ENCODE assay signal across 16 cellular contexts in genomic region chr13:114285166-114285808, GRCh38. TPM values are rescaled to one million over a fixed set of nuclear protein-coding genes. Genes with fewer than 3 reads are reported as not detected.
DNase-seq lines count a peak whose midpoint lies in the region; ATAC-seq, FAIRE-seq and TF ChIP-seq lines count a peak whose summit lies in the region.
"Had no signal": no experiment of that assay in that cellular context is flagged by ENCODE, and none has a peak within 500 bp of the region (broad histone marks: within the 10 kb centered on the region; RNA-seq: fewer than 3 reads in every experiment).

No MANE protein-coding gene starts in this region.

- H4K20me1 ChIP-seq in neural progenitor cell (ENCODE audit: low read depth) = peaks cover 29% of the 10 kb centered on the region

- H3K9me3 Mint-ChIP-seq in IgD-negative memory B cell = no peaks in the 10 kb centered on the region
- no peaks in the 10 kb centered on the region for H3K9me3 Mint-ChIP-seq in neural progenitor cell

- H3K4me1 ChIP-seq in neural progenitor cell = peaks cover 10% of the 10 kb centered on the region

- no peak overlapping the region for H3K27ac ChIP-seq in neural progenitor cell
- H3K27ac ChIP-seq: BLaER1, cardiac muscle cell, Peyer's patch, suprapubic skin had no signal

- peaks cover 62% of the 10 kb centered on the region for H3K79me2 ChIP-seq in neural progenitor cell (ENCODE audit: low read depth)

- H3K27me3 Mint-ChIP-seq in IgD-negative memory B cell = no peaks in the 10 kb centered on the region
- peaks cover 6% of the 10 kb centered on the region for H3K27me3 Mint-ChIP-seq in neural progenitor cell (ENCODE audit: insufficient read depth, low read depth)

- H3K36me3 Mint-ChIP-seq in IgD-negative memory B cell = peaks cover 21% of the 10 kb centered on the region
- H3K36me3 Mint-ChIP-seq in neural progenitor cell = peaks cover 31% of the 10 kb centered on the region

- in situ Hi-C loops in Caki2 (cut with HindIII; ENCODE audit: low pct_unique_long_range_greater_than_20kb, low sequenced_read_pairs) = no loop called here

- peaks cover 14% of the 10 kb centered on the region for H3K36me3 ChIP-seq in bronchial epithelial cell (ENCODE audit: control insufficient read depth, insufficient read depth, low read length)
- no peaks in the 10 kb centered on the region for H3K36me3 ChIP-seq in neural progenitor cell

- no peak overlapping the region for H3K9ac ChIP-seq in neural progenitor cell
- H3K9ac ChIP-seq: BLaER1 had no signal

- H3K4me2 ChIP-seq in neural progenitor cell = no peak overlapping the region
- H3K4me2 ChIP-seq: BLaER1 had no signal

- peaks cover 33% of the 10 kb centered on the region for H3F3A ChIP-seq in neural progenitor cell (ENCODE audit: low read depth)

- no peak overlapping the region for H3K4me3 ChIP-seq in bronchial epithelial cell (ENCODE audit: low read depth, low read length)
- H3K4me3 ChIP-seq in neural progenitor cell = no peak overlapping the region
- H3K4me3 ChIP-seq: BLaER1, cardiac muscle cell, Peyer's patch, suprapubic skin had no signal

- no peaks in the 10 kb centered on the region for H3K9me3 ChIP-seq in neural progenitor cell (ENCODE audit: low read depth)
- H3K9me3 ChIP-seq: BLaER1, Peyer's patch, suprapubic skin had no signal

- ATAC-seq in HG03175 (IDR thresholded peaks at IDR 0.05; ENCODE audit: unreplicated experiment) (no peak), HG03520 (IDR thresholded peaks at IDR 0.05; ENCODE audit: unreplicated experiment) (no peak)

- peaks cover 16 to 20% (median 19%) of the 10 kb centered on the region in 3 donors for H3K4me1 Mint-ChIP-seq in IgD-negative memory B cell
- peaks cover 15% of the 10 kb centered on the region for H3K4me1 Mint-ChIP-seq in neural progenitor cell

- DNase-seq in Caki2 (ENCODE audit: low read depth) (peak; percentile 42), bronchial epithelial cell (ENCODE audit: low read depth) (peak; percentile 81), neural progenitor cell (ENCODE audit: low spot score) (no peak), NCI-H2196 (lab: John Stamatoyannopoulos, UW; ENCODE audit: unreplicated experiment) (no peak)
- DNase-seq: activated CD4-positive, CD25-positive, alpha-beta regulatory T cell treated with anti-CD3 and anti-CD28 coated beads, Interleukin-2, amount 50 U/mL, for 72 hours; Karpas-422; midbrain; NCI-H187; NCI-H524 treated with DMSO at 0.1 percent for 48 hours; Peyer's patch had no signal

- FAIRE-seq in bronchial epithelial cell (lab: Jason Lieb, UNC) = no peak

- no peak overlapping the region for H2AFZ ChIP-seq in neural progenitor cell (replicated peaks)

- H3K27ac Mint-ChIP-seq in IgD-negative memory B cell = peak overlapping the region in 2 of 3 donors; percentile 39 to 58
- no peak overlapping the region for H3K27ac Mint-ChIP-seq in neural progenitor cell

- peak overlapping the region in 1 of 4 donors; percentile 84 for H3K4me3 Mint-ChIP-seq in IgD-negative memory B cell
- H3K4me3 Mint-ChIP-seq in neural progenitor cell = peak overlapping the region; percentile 35

- TF ChIP-seq CTCF in bronchial epithelial cell (IDR thresholded peaks at IDR 0.05; ENCODE audit: insufficient read depth, low read length, severe bottlenecking) (no peak), neural progenitor cell (IDR thresholded peaks at IDR 0.05) (no peak)

- H3K27me3 ChIP-seq in bronchial epithelial cell (ENCODE audit: control insufficient read depth, insufficient read depth, low read length) (no peaks in the 10 kb centered on the region), neural progenitor cell (no peaks in the 10 kb centered on the region)
- H3K27me3 ChIP-seq: BLaER1, cardiac muscle cell, Peyer's patch, suprapubic skin had no signal

RNA-seq across cellular contexts. Expression of gene UPF3A, which starts 3.9 kb away (rescaled TPM):
- 8.2 and 14.0 TPM in 2 replicates for total RNA-seq in Caki2 (2014; rRNA removed; shearing (Covaris generic); ENCODE audit: low replicate concordance)
- 35.5 TPM for polyA plus RNA-seq in IgD-negative memory B cell
- total RNA-seq in bronchial epithelial cell (13.7 and 17.8 TPM in 2 replicates), neural progenitor cell (ENCODE audit: low replicate concordance) (60.1 and 74.4 TPM in 2 replicates)

RNA-seq across cellular contexts. Expression of gene CHAMP1, which starts 29.0 kb away (rescaled TPM):
- 27.0 and 56.0 TPM in 2 replicates for total RNA-seq in Caki2 (2014; rRNA removed; shearing (Covaris generic); ENCODE audit: low replicate concordance)
- polyA plus RNA-seq in IgD-negative memory B cell = 14.6 TPM
- 5.5 and 6.3 TPM in 2 replicates for total RNA-seq in bronchial epithelial cell
- total RNA-seq in neural progenitor cell (ENCODE audit: low replicate concordance) = 25.4 and 35.3 TPM in 2 replicates

RNA-seq across cellular contexts. Expression of gene CDC16, which starts 50.6 kb away (rescaled TPM):
- 34.5 and 41.8 TPM in 2 replicates for total RNA-seq in Caki2 (2014; rRNA removed; shearing (Covaris generic); ENCODE audit: low replicate concordance)
- 22.6 TPM for polyA plus RNA-seq in IgD-negative memory B cell
- total RNA-seq in bronchial epithelial cell (36.7 and 41.1 TPM in 2 replicates), neural progenitor cell (ENCODE audit: low replicate concordance) (53.1 and 69.6 TPM in 2 replicates)

Comparison
In these comparisons a context has a peak if more than half of its experiments do, and no peak if none do; other contexts are left out.
1. DNase-seq: peak in Caki2 (single experiment) and bronchial epithelial cell (single experiment); none in neural progenitor cell (single experiment) and NCI-H2196 (single experiment).